1 cellular context compared by ENCODE assay signal in the genomic region with DNA sequence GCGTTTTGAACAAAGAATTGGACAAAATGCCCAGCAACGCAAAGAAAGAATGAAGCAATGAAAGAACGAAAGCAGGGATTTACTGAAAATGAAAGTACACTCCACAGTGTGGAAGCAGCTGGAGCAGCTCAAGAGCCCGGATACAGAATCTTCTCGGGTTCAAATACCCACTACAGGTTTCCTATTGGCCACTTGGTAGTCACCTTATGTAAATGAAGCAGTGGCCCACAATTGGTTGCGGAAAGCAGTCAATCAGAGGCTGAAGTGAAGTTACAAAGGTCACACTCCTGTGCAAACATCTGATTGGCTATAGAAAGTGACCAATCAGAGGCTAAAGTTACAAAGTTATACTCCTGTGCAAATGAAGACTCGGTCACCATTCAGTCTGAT.
TF ChIP-seq lines count a peak whose summit lies in the region.

No MANE protein-coding gene starts in this region.

TF ChIP-seq in HCT116, 20 proteins besides CTCF, POLR2A, EP300 and RAD21 (continued from another document):
- TF ChIP-seq, protein P1, sequence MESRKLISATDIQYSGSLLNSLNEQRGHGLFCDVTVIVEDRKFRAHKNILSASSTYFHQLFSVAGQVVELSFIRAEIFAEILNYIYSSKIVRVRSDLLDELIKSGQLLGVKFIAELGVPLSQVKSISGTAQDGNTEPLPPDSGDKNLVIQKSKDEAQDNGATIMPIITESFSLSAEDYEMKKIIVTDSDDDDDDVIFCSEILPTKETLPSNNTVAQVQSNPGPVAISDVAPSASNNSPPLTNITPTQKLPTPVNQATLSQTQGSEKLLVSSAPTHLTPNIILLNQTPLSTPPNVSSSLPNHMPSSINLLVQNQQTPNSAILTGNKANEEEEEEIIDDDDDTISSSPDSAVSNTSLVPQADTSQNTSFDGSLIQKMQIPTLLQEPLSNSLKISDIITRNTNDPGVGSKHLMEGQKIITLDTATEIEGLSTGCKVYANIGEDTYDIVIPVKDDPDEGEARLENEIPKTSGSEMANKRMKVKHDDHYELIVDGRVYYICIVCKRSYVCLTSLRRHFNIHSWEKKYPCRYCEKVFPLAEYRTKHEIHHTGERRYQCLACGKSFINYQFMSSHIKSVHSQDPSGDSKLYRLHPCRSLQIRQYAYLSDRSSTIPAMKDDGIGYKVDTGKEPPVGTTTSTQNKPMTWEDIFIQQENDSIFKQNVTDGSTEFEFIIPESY (IDR thresholded peaks at IDR 0.05; ENCODE audit: extremely low read depth, insufficient replicate concordance, low read length) = no peak
- TF ChIP-seq SIN3A (IDR thresholded peaks at IDR 0.05; ENCODE audit: low read depth) (no peak), ZFX (IDR thresholded peaks at IDR 0.05) (no peak), EZH2 (IDR thresholded peaks at IDR 0.05) (no peak), YY1 (IDR thresholded peaks at IDR 0.05; ENCODE audit: extremely low read depth, insufficient replicate concordance, low read depth, low read length) (no peak)
TF ChIP-seq in HCT116: peak in this region for 0.
